ENCODE assay signal across 9 cellular contexts in genomic region chr11:57425565-57426438, GRCh38. TPM values are rescaled to one million over a fixed set of nuclear protein-coding genes. Genes with fewer than 3 reads are reported as not detected.
DNase-seq lines count a peak whose midpoint lies in the region; ATAC-seq, FAIRE-seq and TF ChIP-seq lines count a peak whose summit lies in the region.
"Had no signal": no experiment of that assay in that cellular context is flagged by ENCODE, and none has a peak within 500 bp of the region (broad histone marks: within the 10 kb centered on the region; RNA-seq: fewer than 3 reads in every experiment).

No MANE protein-coding gene starts in this region.

- RAD21 ChIA-PET in GM12878 (lab: Charles Lee; ENCODE audit: unreplicated experiment): interaction anchor here (1.2 to 3.3 kb wide), 5 partner anchors 19 to 100 kb away, joined by 3 to 21 read pairs (median 6); no protein-coding TSS in a partner anchor

- H3K4me2 ChIP-seq in GM12878 (ENCODE audit: control insufficient read depth, insufficient read depth): peak overlapping the region; percentile 99

- CTCF ChIA-PET in GM12878 (lab: Yijun Ruan, JAX): interaction anchor here (1.1 to 3.9 kb wide), 6 partner anchors 9 to 101 kb away, joined by 3 to 15 read pairs (median 6); no protein-coding TSS in a partner anchor

- FAIRE-seq in GM12878 (lab: Jason Lieb, UNC): no peak

- H3K36me3 ChIP-seq in GM12878 (ENCODE audit: control insufficient read depth in 2 of 2, insufficient read depth in 2 of 2, low read length in 1 of 2) (peaks cover 12 to 17% of the 10 kb centered on the region in 2 experiments), kidney epithelial cell (ENCODE audit: control insufficient read depth, insufficient read depth, low read length) (no peaks in the 10 kb centered on the region), stomach (peaks cover 4 to 25% (median 16%) of the 10 kb centered on the region in 4 donors)

- TF ChIP-seq CTCF in GM12878 (IDR thresholded peaks at IDR 0.05 in 2 of 3, conservative IDR thresholded peaks at IDR 0.05 in 1 of 3; ENCODE audit: control insufficient read depth in 2 of 3, extremely low read depth in 1 of 3, insufficient read depth in 1 of 3, low read depth in 3 of 3, low read length in 3 of 3) (no peak), kidney epithelial cell (IDR thresholded peaks at IDR 0.05; ENCODE audit: insufficient read depth, low read length, poor library complexity, severe bottlenecking) (no peak), stomach (IDR thresholded peaks at IDR 0.05) (no peak)

- H3K27me3 ChIP-seq in GM12878 (replicated peaks in 1 of 2; ENCODE audit: control insufficient read depth in 2 of 2, insufficient read depth in 2 of 2, low read length in 1 of 2) (no peaks in the 10 kb centered on the region), kidney epithelial cell (ENCODE audit: control insufficient read depth, insufficient read depth, low read length) (no peaks in the 10 kb centered on the region), stomach (no peaks in the 10 kb centered on the region)

- 6% methylated on average over 15 of the region's 15 CpGs for WGBS in GM12878 (ENCODE audit: insufficient coverage, insufficient replicate concordance, low lambda C conversion rate, missing lambda C conversion rate)
- 48 to 63% (median 57%) methylated on average over 13 to 15 of the region's 15 CpGs for WGBS in stomach, 5 donors

- peak overlapping the region; percentile 97 for H3K27ac ChIP-seq in GM12878 (ENCODE audit: control insufficient read depth, insufficient read depth)
- peak overlapping the region; percentile 84 to 95 (median 92) for H3K27ac ChIP-seq in stomach

- peak overlapping the region; percentile 94 for H3K9ac ChIP-seq in GM12878 (ENCODE audit: control insufficient read depth, insufficient read depth, low read length)

- in situ Hi-C loops in GM12878 (cut with MboI): no loop called here

- H3K9me3 ChIP-seq in GM12878 (replicated peaks; ENCODE audit: control insufficient read depth, insufficient read depth, low read length) (no peaks in the 10 kb centered on the region), stomach (no peaks in the 10 kb centered on the region)

- H2AFZ ChIP-seq in GM12878 (ENCODE audit: control insufficient read depth, low read depth, low read length): peak overlapping the region; percentile 9

- H3K4me3 ChIP-seq in GM12878 (peak overlapping the region; percentile 88), kidney epithelial cell (ENCODE audit: low read depth, low read length) (peak overlapping the region; percentile 39), stomach (peak overlapping the region; percentile 45 to 59 (median 53))

- H3K4me1 Mint-ChIP-seq in activated CD4-positive, alpha-beta T cell treated with anti-CD3 and anti-CD28 coated beads, Interleukin-2, amount 10 ng/mL, durations not matched to agents 24 days and 14 days: peaks cover 45% of the 10 kb centered on the region

- no peaks in the 10 kb centered on the region for H4K20me1 ChIP-seq in GM12878 (ENCODE audit: control insufficient read depth, insufficient read depth)

- peaks cover 37% of the 10 kb centered on the region for H3K4me1 ChIP-seq in GM12878 (ENCODE audit: control insufficient read depth, insufficient read depth, low read length)
- H3K4me1 ChIP-seq in stomach: peaks cover 47 to 79% (median 56%) of the 10 kb centered on the region in 4 donors

- peaks cover 9% of the 10 kb centered on the region for H3K27me3 Mint-ChIP-seq in activated CD4-positive, alpha-beta T cell treated with anti-CD3 and anti-CD28 coated beads, Interleukin-2, amount 10 ng/mL, durations not matched to agents 24 days and 14 days

- H3K9me3 Mint-ChIP-seq in activated CD4-positive, alpha-beta T cell treated with anti-CD3 and anti-CD28 coated beads, Interleukin-2, amount 10 ng/mL, durations not matched to agents 24 days and 14 days: no peaks in the 10 kb centered on the region

- POLR2A ChIA-PET in GM12878 (lab: Charles Lee): interaction anchor here (0.6 to 3.3 kb wide), 6 partner anchors 9 to 102 kb away, joined by 3 to 22 read pairs (median 7); partner anchors contain the start of gene TNKS1BP1

- TF ChIP-seq EP300 in GM12878 (IDR thresholded peaks at IDR 0.05; ENCODE audit: borderline replicate concordance in 1 of 2, control insufficient read depth in 1 of 2, low read depth in 2 of 2, low read length in 2 of 2) (no peak), stomach (IDR thresholded peaks at IDR 0.05) (peak; percentile 5)

- no peak for TF ChIP-seq RAD21 in GM12878 (IDR thresholded peaks at IDR 0.05; ENCODE audit: insufficient read depth, low read depth, low read length)

- peaks cover 61% of the 10 kb centered on the region for H3K36me3 Mint-ChIP-seq in activated CD4-positive, alpha-beta T cell treated with anti-CD3 and anti-CD28 coated beads, Interleukin-2, amount 10 ng/mL, durations not matched to agents 24 days and 14 days (ENCODE audit: low read depth)

- peak; percentile 3 for ATAC-seq in GM12878
- no peak for ATAC-seq in GM19035 (IDR thresholded peaks at IDR 0.05; ENCODE audit: unreplicated experiment)
- no peak for ATAC-seq in HG02571 (IDR thresholded peaks at IDR 0.05; ENCODE audit: unreplicated experiment)

- TF ChIP-seq POLR2A in GM12878 (IDR thresholded peaks at IDR 0.05; ENCODE audit: low read depth, low read length) (no peak; the same call in 1 of the 2 replicates), stomach (IDR thresholded peaks at IDR 0.05) (no peak)

- peak overlapping the region; percentile 96 for H3K4me3 Mint-ChIP-seq in activated CD4-positive, alpha-beta T cell treated with anti-CD3 and anti-CD28 coated beads, Interleukin-2, amount 10 ng/mL, durations not matched to agents 24 days and 14 days

- peak; percentile 61 for DNase-seq in activated CD4-positive, alpha-beta T cell treated with anti-CD3 and anti-CD28 coated beads, Interleukin-2, amount 10 ng/mL, durations not matched to agents 24 days and 14 days
- no peak for DNase-seq in activated CD4-positive, alpha-beta T cell treated with anti-CD3 and anti-CD28 coated beads for 1 hour
- DNase-seq in GM12878 (ENCODE audit: low read depth, low spot score) (no peak), kidney epithelial cell (ENCODE audit: low read depth) (no peak), stomach (peak; percentile 25)
- DNase-seq in stimulated activated naive CD4-positive, alpha-beta T cell (lab: John Stamatoyannopoulos, UW): no peak

- intact Hi-C loops in activated CD4-positive, alpha-beta T cell treated with anti-CD3 and anti-CD28 coated beads, Interleukin-2, amount 10 ng/mL, durations not matched to agents 24 days and 14 days (cut with micrococcal nuclease): loop anchor here (1.0 to 10.0 kb wide), 7 partner anchors 20 to 1149 kb away; partner anchors contain the start of genes LPXN, SSRP1, TIMM10 and UBE2L6
- intact Hi-C loops in GM12878 (cut with micrococcal nuclease; ENCODE audit: unreplicated experiment) (loop anchor here (1.0 to 5.0 kb wide), 3 partner anchors 20 to 231 kb away; partner anchors contain the start of gene CLP1), stomach (cut with DNase I; ENCODE audit: low total_unique reads) (no loop called here)

- TSS peak; percentile 62 for BruUV-seq in GM12878 (replicated peaks; lab: Mats Ljungman, UMichigan)

- peak overlapping the region; percentile 95 for H3K27ac Mint-ChIP-seq in activated CD4-positive, alpha-beta T cell treated with anti-CD3 and anti-CD28 coated beads, Interleukin-2, amount 10 ng/mL, durations not matched to agents 24 days and 14 days

- H3K79me2 ChIP-seq in GM12878 (ENCODE audit: control insufficient read depth, insufficient read depth, low read length): peaks cover 61% of the 10 kb centered on the region

- SMC1A ChIA-PET in GM12878 (lab: Charles Lee; ENCODE audit: uncharacterized antibody, unreplicated experiment): interaction anchor here (1.2 to 1.5 kb wide), 4 partner anchors 21 to 49 kb away, joined by 3 to 5 read pairs (median 4); no protein-coding TSS in a partner anchor

RNA-seq across cellular contexts. Expression of gene SLC43A3, which starts 1.1 kb away (rescaled TPM):
- total RNA-seq in activated CD4-positive, alpha-beta T cell treated with anti-CD3 and anti-CD28 coated beads, Interleukin-2, amount 10 ng/mL, durations not matched to agents 24 days and 14 days: 255 and 261 TPM in 2 replicates
- total RNA-seq in GM12878 (2013; cell fraction: nucleolus; rRNA removed): 332 and 410 TPM in 2 replicates
- 104 and 112 TPM in 2 replicates for total RNA-seq in GM12878 (2014; rRNA removed)
- total RNA-seq in GM12878 (2014; rRNA removed; fragmentation: Illumina TruSeq; extraction: Trizol): 79.7 and 80.2 TPM in 2 replicates
- total RNA-seq in GM12878 (2021): 147 and 158 TPM in 2 replicates
- 77.0 TPM for polyA plus RNA-seq in GM12878 (2011; ENCODE audit: low read depth)
- 129 and 237 TPM in 2 replicates for polyA plus RNA-seq in GM12878 (2011; rRNA removed)
- polyA plus RNA-seq in GM12878 (2011; cell fraction: cytosol; rRNA removed): 362 and 451 TPM in 2 replicates
- polyA plus RNA-seq in GM12878 (2011; cell fraction: nucleus; rRNA removed): 282 and 405 TPM in 2 replicates
- polyA plus RNA-seq in GM12878 (2012): 84.4 and 111 TPM in 2 replicates
- 153 and 168 TPM in 2 replicates for polyA plus RNA-seq in GM12878 (2014; fragmentation: Illumina TruSeq; extraction: Trizol)
- polyA plus RNA-seq in GM12878 (2014; fragmentation: Nextera tagmentation; extraction: Ambion mirVana): 10 to 100 TPM; 37.5 to 79.9 TPM
- 107 and 111 TPM in 2 replicates for polyA plus RNA-seq in GM12878 (2014; rRNA removed)
- 100 to 1,000 TPM; 189 to 200 TPM for polyA plus RNA-seq in GM12878 (2016; fragmentation: Nextera tagmentation; extraction: Ambion mirVana)
- 286 and 303 TPM in 2 replicates for polyA minus RNA-seq in GM12878 (2011; rRNA and poly(A)+ RNA removed)
- 73.4 and 78.4 TPM in 2 replicates for polyA minus RNA-seq in GM12878 (2011; cell fraction: cytosol; rRNA and poly(A)+ RNA removed)
- polyA minus RNA-seq in GM12878 (2011; cell fraction: nucleus; rRNA and poly(A)+ RNA removed): 142 and 145 TPM in 2 replicates
- total RNA-seq in kidney epithelial cell: 108 and 155 TPM in 2 replicates
- 10 to 100 TPM in 3 of 5 donors, 1 to 10 TPM in 2; 1.2 to 81.7 (median 10.5) TPM for total RNA-seq in stomach
- 10 to 100 TPM; 10.2 to 22.8 (median 15.0) TPM for polyA plus RNA-seq in stomach

RNA-seq across cellular contexts. Expression of gene RTN4RL2, which starts 34.5 kb away (rescaled TPM):
- 0.23 and 0.26 TPM in 2 replicates for total RNA-seq in activated CD4-positive, alpha-beta T cell treated with anti-CD3 and anti-CD28 coated beads, Interleukin-2, amount 10 ng/mL, durations not matched to agents 24 days and 14 days
- total RNA-seq in GM12878 (2013; cell fraction: nucleolus; rRNA removed): not detected in 2 replicates
- 0.33 and 0.34 TPM in 2 replicates for total RNA-seq in GM12878 (2014; rRNA removed)
- not detected in 2 replicates for total RNA-seq in GM12878 (2014; rRNA removed; fragmentation: Illumina TruSeq; extraction: Trizol)
- 1.0 and 1.1 TPM in 2 replicates for total RNA-seq in GM12878 (2021)
- polyA plus RNA-seq in GM12878 (2011; ENCODE audit: low read depth): not detected
- polyA plus RNA-seq in GM12878 (2011; rRNA removed): not detected in 2 replicates
- 0.03 and 0.09 TPM in 2 replicates for polyA plus RNA-seq in GM12878 (2011; cell fraction: cytosol; rRNA removed)
- 0.22 and 0.39 TPM in 2 replicates for polyA plus RNA-seq in GM12878 (2011; cell fraction: nucleus; rRNA removed)
- polyA plus RNA-seq in GM12878 (2012): 0.08 and 0.11 TPM in 2 replicates
- polyA plus RNA-seq in GM12878 (2014; fragmentation: Illumina TruSeq; extraction: Trizol): not detected in 2 replicates
- under 1 TPM in 1 of 2 experiments, not detected in 1; 0.14 TPM for polyA plus RNA-seq in GM12878 (2014; fragmentation: Nextera tagmentation; extraction: Ambion mirVana)
- polyA plus RNA-seq in GM12878 (2014; rRNA removed): 0.58 and 0.88 TPM in 2 replicates
- polyA plus RNA-seq in GM12878 (2016; fragmentation: Nextera tagmentation; extraction: Ambion mirVana): under 1 TPM; 0.48 to 0.55 TPM
- not detected in 2 replicates for polyA minus RNA-seq in GM12878 (2011; rRNA and poly(A)+ RNA removed)
- polyA minus RNA-seq in GM12878 (2011; cell fraction: cytosol; rRNA and poly(A)+ RNA removed): not detected in 2 replicates
- polyA minus RNA-seq in GM12878 (2011; cell fraction: nucleus; rRNA and poly(A)+ RNA removed): 0.36 and 0.38 TPM in 2 replicates
- 0.48 and 0.67 TPM in 2 replicates for total RNA-seq in kidney epithelial cell
- total RNA-seq in stomach: 1 to 10 TPM in 2 of 5 donors, not detected in 3; 3.9 to 8.1 TPM
- under 1 TPM; 0.75 to 0.78 (median 0.76) TPM for polyA plus RNA-seq in stomach

RNA-seq across cellular contexts. Expression of gene PRG2, which starts 35.4 kb away (rescaled TPM):
- 0.35 and 0.38 TPM in 2 replicates for total RNA-seq in activated CD4-positive, alpha-beta T cell treated with anti-CD3 and anti-CD28 coated beads, Interleukin-2, amount 10 ng/mL, durations not matched to agents 24 days and 14 days
- 1.2 and 1.3 TPM in 2 replicates for total RNA-seq in GM12878 (2013; cell fraction: nucleolus; rRNA removed)
- total RNA-seq in GM12878 (2014; rRNA removed) (0.68 TPM in 1 of 2 replicates, not detected in the other), GM12878 (2014; rRNA removed; fragmentation: Illumina TruSeq; extraction: Trizol) (0.41 TPM in 1 of 2 replicates, not detected in the other), GM12878 (2021) (1.7 and 2.0 TPM in 2 replicates), kidney epithelial cell (0.33 TPM in 1 of 2 replicates, not detected in the other), stomach (under 1 TPM in 1 of 5 donors, not detected in 4; 0.73 TPM)
- 1.2 TPM for polyA plus RNA-seq in GM12878 (2011; ENCODE audit: low read depth)
- polyA plus RNA-seq in GM12878 (2011; rRNA removed) (0.23 and 0.43 TPM in 2 replicates), GM12878 (2014; fragmentation: Illumina TruSeq; extraction: Trizol) (0.10 TPM in 1 of 2 replicates, not detected in the other), GM12878 (2014; fragmentation: Nextera tagmentation; extraction: Ambion mirVana) (1 to 10 TPM in 1 of 2 experiments, under 1 TPM in 1; 0.88 to 1.0 TPM), GM12878 (2014; rRNA removed) (0.25 and 0.40 TPM in 2 replicates), GM12878 (2016; fragmentation: Nextera tagmentation; extraction: Ambion mirVana) (under 1 TPM in 1 of 2 experiments, not detected in 1; 0.19 TPM), stomach (under 1 TPM in 1 of 3 donors, not detected in 2; 0.25 TPM)
- polyA plus RNA-seq in GM12878 (2011; cell fraction: cytosol; rRNA removed): 0.87 and 1.3 TPM in 2 replicates
- 7.3 and 7.5 TPM in 2 replicates for polyA plus RNA-seq in GM12878 (2011; cell fraction: nucleus; rRNA removed)
- 1.3 and 1.7 TPM in 2 replicates for polyA plus RNA-seq in GM12878 (2012)
- 0.72 and 1.2 TPM in 2 replicates for polyA minus RNA-seq in GM12878 (2011; rRNA and poly(A)+ RNA removed)
- not detected in 2 replicates for polyA minus RNA-seq in GM12878 (2011; cell fraction: cytosol; rRNA and poly(A)+ RNA removed)
- 0.36 and 1.1 TPM in 2 replicates for polyA minus RNA-seq in GM12878 (2011; cell fraction: nucleus; rRNA and poly(A)+ RNA removed)

RNA-seq across cellular contexts. Expression of gene PRG3, which starts 44.9 kb away (rescaled TPM):
- not detected in 2 replicates for total RNA-seq in activated CD4-positive, alpha-beta T cell treated with anti-CD3 and anti-CD28 coated beads, Interleukin-2, amount 10 ng/mL, durations not matched to agents 24 days and 14 days
- total RNA-seq in GM12878 (2013; cell fraction: nucleolus; rRNA removed): not detected in 2 replicates
- total RNA-seq in GM12878 (2014; rRNA removed): not detected in 2 replicates
- not detected in 2 replicates for total RNA-seq in GM12878 (2014; rRNA removed; fragmentation: Illumina TruSeq; extraction: Trizol)
- not detected in 2 replicates for total RNA-seq in GM12878 (2021)
- polyA plus RNA-seq in GM12878 (2011; ENCODE audit: low read depth): not detected
- not detected in 2 replicates for polyA plus RNA-seq in GM12878 (2011; rRNA removed)
- not detected in 2 replicates for polyA plus RNA-seq in GM12878 (2011; cell fraction: cytosol; rRNA removed)
- not detected in 2 replicates for polyA plus RNA-seq in GM12878 (2011; cell fraction: nucleus; rRNA removed)
- polyA plus RNA-seq in GM12878 (2012): not detected in 2 replicates
- polyA plus RNA-seq in GM12878 (2014; fragmentation: Illumina TruSeq; extraction: Trizol): not detected in 2 replicates
- not detected for polyA plus RNA-seq in GM12878 (2014; fragmentation: Nextera tagmentation; extraction: Ambion mirVana)
- not detected in 2 replicates for polyA plus RNA-seq in GM12878 (2014; rRNA removed)
- not detected for polyA plus RNA-seq in GM12878 (2016; fragmentation: Nextera tagmentation; extraction: Ambion mirVana)
- polyA minus RNA-seq in GM12878 (2011; rRNA and poly(A)+ RNA removed): not detected in 2 replicates
- polyA minus RNA-seq in GM12878 (2011; cell fraction: cytosol; rRNA and poly(A)+ RNA removed): not detected in 2 replicates
- not detected in 2 replicates for polyA minus RNA-seq in GM12878 (2011; cell fraction: nucleus; rRNA and poly(A)+ RNA removed)
- total RNA-seq in kidney epithelial cell: not detected in 2 replicates
- not detected for total RNA-seq in stomach
- not detected for polyA plus RNA-seq in stomach
- total RNA-seq: activated CD8-positive, alpha-beta memory T cell treated with anti-CD3 and anti-CD28 coated beads for 36 hours had no signal

Comparison
In these comparisons a context has a peak if more than half of its experiments do, and no peak if none do; other contexts are left out.
1. DNase-seq: peak in activated CD4-positive, alpha-beta T cell treated with anti-CD3 and anti-CD28 coated beads, Interleukin-2, amount 10 ng/mL, durations not matched to agents 24 days and 14 days (single experiment) and stomach (single experiment); none in activated CD4-positive, alpha-beta T cell treated with anti-CD3 and anti-CD28 coated beads for 1 hour (single experiment), GM12878 (single experiment), kidney epithelial cell (single experiment) and stimulated activated naive CD4-positive, alpha-beta T cell (0 of 6).
2. Peak in every context shown above with its lines, with median percentiles within 50 percentile points of each other: H3K4me3 ChIP-seq.